Comparison of ENCODE assay signal across 19 cellular contexts in the genomic region with DNA sequence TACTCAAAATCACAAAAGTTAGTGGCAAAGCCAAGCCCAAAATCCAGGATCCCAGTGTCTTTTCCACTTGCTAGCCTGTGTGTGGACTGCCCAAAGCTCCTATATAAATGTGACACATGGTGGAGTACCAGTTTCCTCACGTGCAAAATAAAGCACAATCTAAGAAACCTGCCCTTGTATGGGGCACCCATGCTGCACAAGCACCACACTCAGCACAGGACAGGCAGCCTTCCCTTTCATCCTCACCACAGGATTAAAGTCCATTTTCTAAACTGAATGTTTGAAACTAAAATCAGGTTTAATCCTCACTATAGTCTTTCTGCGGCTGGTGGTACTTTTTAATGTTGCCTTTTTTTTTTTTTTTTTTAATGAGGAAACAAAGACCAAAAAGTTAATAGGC. TPM values are rescaled to one million over a fixed set of nuclear protein-coding genes. Genes with fewer than 3 reads are reported as not detected.
DNase-seq lines count a peak whose midpoint lies in the region; ATAC-seq and TF ChIP-seq lines count a peak whose summit lies in the region.
"Had no signal": no experiment of that assay in that cellular context is flagged by ENCODE, and none has a peak within 500 bp of the region (broad histone marks: within the 10 kb centered on the region; RNA-seq: fewer than 3 reads in every experiment).

No MANE protein-coding gene starts in this region.

- in situ Hi-C loops in GM13976 (cut with MboI; ENCODE audit: low sequenced_read_pairs, unreplicated experiment) = no loop called here

- H3K9me3 Mint-ChIP-seq in stimulated activated effector memory CD8-positive, alpha-beta T cell treated with anti-CD3 and anti-CD28 coated beads, Interleukin-12 subunit alpha, Interleukin-12 subunit beta, amount 100 ng/mL, for 72 hours = no peaks in the 10 kb centered on the region
- H3K9me3 Mint-ChIP-seq: CD4-positive, alpha-beta memory T cell had no signal

- peaks cover 45% of the 10 kb centered on the region for H3K4me1 Mint-ChIP-seq in stimulated activated effector memory CD8-positive, alpha-beta T cell treated with anti-CD3 and anti-CD28 coated beads, Interleukin-12 subunit alpha, Interleukin-12 subunit beta, amount 100 ng/mL, for 72 hours

- H3K4me3 Mint-ChIP-seq in stimulated activated effector memory CD8-positive, alpha-beta T cell treated with anti-CD3 and anti-CD28 coated beads, Interleukin-12 subunit alpha, Interleukin-12 subunit beta, amount 100 ng/mL, for 72 hours = no peak overlapping the region
- H3K4me3 Mint-ChIP-seq: CD4-positive, alpha-beta memory T cell had no signal

- ATAC-seq in stimulated activated effector memory CD8-positive, alpha-beta T cell treated with anti-CD3 and anti-CD28 coated beads, Interleukin-12 subunit alpha, Interleukin-12 subunit beta, amount 100 ng/mL, for 72 hours = no peak
- no peak for ATAC-seq in stimulated activated naive CD8-positive, alpha-beta T cell treated with anti-CD3 and anti-CD28 coated beads, Interleukin-15, Interleukin-2, amounts not matched to agents 100 U/mL and 50 U/mL, for 24 hours
- no peak for ATAC-seq in HG03045 (IDR thresholded peaks at IDR 0.05; ENCODE audit: unreplicated experiment)
- ATAC-seq: Panc1 had no signal

- no peak for TF ChIP-seq CTCF in dorsolateral prefrontal cortex (IDR thresholded peaks at IDR 0.05 in 54 of 56, conservative IDR thresholded peaks at IDR 0.05 in 2 of 56; ENCODE audit: low read depth in 1 of 56, partially characterized antibody in 56 of 56)
- TF ChIP-seq CTCF in GM13976 (IDR thresholded peaks at IDR 0.05; ENCODE audit: borderline replicate concordance, control extremely low read depth, extremely low read depth, insufficient read depth, missing control alignments) = no peak

- intact Hi-C loops in dorsolateral prefrontal cortex (cut with DNase I) = no loop called here

- H3K36me3 Mint-ChIP-seq in stimulated activated effector memory CD8-positive, alpha-beta T cell treated with anti-CD3 and anti-CD28 coated beads, Interleukin-12 subunit alpha, Interleukin-12 subunit beta, amount 100 ng/mL, for 72 hours = peaks cover 46% of the 10 kb centered on the region

- peak overlapping the region; percentile 51 for H3K27ac Mint-ChIP-seq in stimulated activated effector memory CD8-positive, alpha-beta T cell treated with anti-CD3 and anti-CD28 coated beads, Interleukin-12 subunit alpha, Interleukin-12 subunit beta, amount 100 ng/mL, for 72 hours
- H3K27ac Mint-ChIP-seq: CD4-positive, alpha-beta memory T cell had no signal

- no peak overlapping the region for H3K4me3 ChIP-seq in dorsolateral prefrontal cortex
- H3K4me3 ChIP-seq: BLaER1 had no signal

- DNase-seq in NCI-H69 (lab: John Stamatoyannopoulos, UW) (peak; percentile 40), SW480 (ENCODE audit: low spot score) (peak; percentile 42), dorsolateral prefrontal cortex (no peak), GM13976 (ENCODE audit: low spot score) (no peak)
- no peak for DNase-seq in stimulated activated effector memory CD8-positive, alpha-beta T cell treated with anti-CD3 and anti-CD28 coated beads, Interleukin-12 subunit alpha, Interleukin-12 subunit beta, amount 100 ng/mL, for 72 hours (ENCODE audit: low spot score in 2 of 2)
- no peak for DNase-seq in stimulated activated naive CD8-positive, alpha-beta T cell treated with anti-CD3 and anti-CD28 coated beads, Interleukin-15, Interleukin-2, amounts not matched to agents 100 U/mL and 50 U/mL, for 24 hours
- DNase-seq: Caco-2; CD4-positive, alpha-beta memory T cell; DMS 273 treated with DMSO at 0.1 percent for 48 hours; DND-41; MM.1S; NCI-H1092; NCI-H1436; NCI-H187 treated with DMSO at 0.1 percent for 48 hours; NCI-H2107; SIG-M5 had no signal

- peak overlapping the region in 43 of 59 donors; percentile 0 to 95 (median 58) for H3K27ac ChIP-seq in dorsolateral prefrontal cortex
- H3K27ac ChIP-seq: BLaER1 had no signal

- no peaks in the 10 kb centered on the region for H3K27me3 ChIP-seq in dorsolateral prefrontal cortex
- H3K27me3 ChIP-seq: BLaER1 had no signal

RNA-seq across cellular contexts. Expression of a gene that starts 5.5 kb away (rescaled TPM):
- 100 to 1,000 TPM in 7 of 120 experiments, 10 to 100 TPM in 113; 45.9 to 132 (median 71.9) TPM for total RNA-seq in dorsolateral prefrontal cortex

Comparison
In these comparisons a context has a peak if more than half of its experiments do, and no peak if none do; other contexts are left out.
1. DNase-seq: peak in NCI-H69 (single experiment) and SW480 (single experiment); none in dorsolateral prefrontal cortex (0 of 10), stimulated activated effector memory CD8-positive, alpha-beta T cell treated with anti-CD3 and anti-CD28 coated beads, Interleukin-12 subunit alpha, Interleukin-12 subunit beta, amount 100 ng/mL, for 72 hours (0 of 2), stimulated activated naive CD8-positive, alpha-beta T cell treated with anti-CD3 and anti-CD28 coated beads, Interleukin-15, Interleukin-2, amounts not matched to agents 100 U/mL and 50 U/mL, for 24 hours (single experiment) and GM13976 (single experiment).